8 cellular contexts compared by ENCODE assay signal in genomic region chr10:11631890-11632587, GRCh38. TPM values are rescaled to one million over a fixed set of nuclear protein-coding genes. Genes with fewer than 3 reads are reported as not detected.
DNase-seq lines count a peak whose midpoint lies in the region; ATAC-seq and TF ChIP-seq lines count a peak whose summit lies in the region.

No MANE protein-coding gene starts in this region.

- CTCF ChIA-PET in naive thymus-derived CD4-positive, alpha-beta T cell (lab: Charles Lee): interaction anchor here (1.0 to 1.2 kb wide), 2 partner anchors 14 to 117 kb away, joined by 3 read pairs; no protein-coding TSS in a partner anchor

- ATAC-seq in GM19023 (IDR thresholded peaks at IDR 0.05; ENCODE audit: unreplicated experiment): peak; percentile 98
- ATAC-seq in HG02623 (IDR thresholded peaks at IDR 0.05; ENCODE audit: unreplicated experiment): peak; percentile 97
- ATAC-seq in naive thymus-derived CD4-positive, alpha-beta T cell: peak; percentile 81

- in situ Hi-C loops in GM23248 (cut with MboI): no loop called here

- H3K27me3 ChIP-seq in naive thymus-derived CD4-positive, alpha-beta T cell (ENCODE audit: control insufficient read depth in 2 of 2, insufficient read depth in 2 of 2, low read length in 2 of 2): no peaks in the 10 kb centered on the region
- H3K27me3 ChIP-seq in GM23248 (replicated peaks; ENCODE audit: insufficient read depth): peaks cover 15% of the 10 kb centered on the region
- H3K27me3 ChIP-seq in uterus: no peaks in the 10 kb centered on the region

- no peak for TF ChIP-seq CTCF in uterus (IDR thresholded peaks at IDR 0.05)

- no peaks in the 10 kb centered on the region for H3F3A ChIP-seq in GM23248 (ENCODE audit: insufficient read depth)

- no peaks in the 10 kb centered on the region for H3K9me2 ChIP-seq in GM23248 (ENCODE audit: insufficient read depth)

- H3K36me3 ChIP-seq in naive thymus-derived CD4-positive, alpha-beta T cell (ENCODE audit: control insufficient read depth in 2 of 3, insufficient read depth in 3 of 3, low read length in 3 of 3): no peaks in the 10 kb centered on the region
- H3K36me3 ChIP-seq in GM23248 (ENCODE audit: low read depth) (no peaks in the 10 kb centered on the region), uterus (no peaks in the 10 kb centered on the region)

- H3K9ac ChIP-seq in GM23248: no peak overlapping the region

- H3K4me3 Mint-ChIP-seq in naive thymus-derived CD4-positive, alpha-beta T cell: peak overlapping the region; percentile 2 to 85 (median 62)

- H2AFZ ChIP-seq in GM23248: no peak overlapping the region

- no peaks in the 10 kb centered on the region for H4K20me1 ChIP-seq in GM23248 (ENCODE audit: insufficient read depth)

- no peak overlapping the region for H3K4me2 ChIP-seq in GM23248 (ENCODE audit: unreplicated experiment)

- H3K4me1 Mint-ChIP-seq in naive thymus-derived CD4-positive, alpha-beta T cell: peaks cover 0 to 23% (median 17%) of the 10 kb centered on the region in 7 donors

- no peaks in the 10 kb centered on the region for H3K79me2 ChIP-seq in GM23248 (ENCODE audit: insufficient read depth)

- peaks cover 0 to 7% of the 10 kb centered on the region in 2 donors for H3K4me1 ChIP-seq in naive thymus-derived CD4-positive, alpha-beta T cell (ENCODE audit: control insufficient read depth in 2 of 2, insufficient read depth in 2 of 2, low read length in 2 of 2)
- H3K4me1 ChIP-seq in GM23248 (ENCODE audit: insufficient read depth) (no peaks in the 10 kb centered on the region), uterus (no peaks in the 10 kb centered on the region)

- H3K27ac ChIP-seq in naive thymus-derived CD4-positive, alpha-beta T cell (ENCODE audit: low read depth, low read length): no peak overlapping the region
- H3K27ac ChIP-seq in GM23248 (no peak overlapping the region), substantia nigra (ENCODE audit: low read depth, low read length, poor library complexity, severe bottlenecking) (no peak overlapping the region), uterus (no peak overlapping the region)

- intact Hi-C loops in naive thymus-derived CD4-positive, alpha-beta T cell (cut with micrococcal nuclease): loop anchor here (2.0 to 5.0 kb wide), 3 partner anchors 21 to 95 kb away; partner anchors contain the start of gene USP6NL (in 1 of the 2)
- intact Hi-C loops in uterus (cut with DNase I; ENCODE audit: low total_unique reads): no loop called here

- H3K27ac Mint-ChIP-seq in naive thymus-derived CD4-positive, alpha-beta T cell: peak overlapping the region in 7 of 9 donors; percentile 64 to 80 (median 72)

- H3K9me3 ChIP-seq in naive thymus-derived CD4-positive, alpha-beta T cell (ENCODE audit: control insufficient read depth in 2 of 3, low read length in 3 of 3): no peaks in the 10 kb centered on the region
- H3K9me3 ChIP-seq in GM23248 (ENCODE audit: low read depth): no peaks in the 10 kb centered on the region
- no peaks in the 10 kb centered on the region for H3K9me3 ChIP-seq in uterus

- no peak for TF ChIP-seq POLR2A in uterus (IDR thresholded peaks at IDR 0.05)

- peak overlapping the region; percentile 9 for H3K4me3 ChIP-seq in naive thymus-derived CD4-positive, alpha-beta T cell (ENCODE audit: low read length)
- H3K4me3 ChIP-seq in GM23248 (no peak overlapping the region), uterus (no peak overlapping the region)

- H3K27me3 Mint-ChIP-seq in naive thymus-derived CD4-positive, alpha-beta T cell: peaks cover 0 to 57% (median 0%) of the 10 kb centered on the region in 5 donors

- peaks cover 0 to 7% (median 0%) of the 10 kb centered on the region in 11 donors for H3K9me3 Mint-ChIP-seq in naive thymus-derived CD4-positive, alpha-beta T cell

- WGBS in GM23248 (ENCODE audit: low coverage in 1 of 2, low lambda C conversion rate in 2 of 2, missing lambda C conversion rate in 2 of 2), 2 experiments: 65 to 69% methylated on average over 8 of the region's 8 CpGs

- DNase-seq in MV-4-11 (lab: John Stamatoyannopoulos, UW) (peak; percentile 75), GM23248 (no peak), substantia nigra (lab: John Stamatoyannopoulos, UW) (no peak), epidermal melanocyte (ENCODE audit: insufficient read length, low spot score) (no peak), uterus (no peak)
- peak in 7 of 9 donors; percentile 22 to 52 (median 37) for DNase-seq in naive thymus-derived CD4-positive, alpha-beta T cell

- H3K36me3 Mint-ChIP-seq in naive thymus-derived CD4-positive, alpha-beta T cell: no peaks in the 10 kb centered on the region

- POLR2A ChIA-PET in naive thymus-derived CD4-positive, alpha-beta T cell (lab: Charles Lee): interaction anchor here (0.7 to 0.8 kb wide), 2 partner anchors 13 to 16 kb away, joined by 3 to 4 read pairs; no protein-coding TSS in a partner anchor

RNA-seq across cellular contexts. Expression of gene USP6NL, which starts 20.6 kb away (rescaled TPM):
- 1 to 10 TPM in 4 of 5 experiments, under 1 TPM in 1; 0.70 to 6.6 (median 5.0) TPM for total RNA-seq in naive thymus-derived CD4-positive, alpha-beta T cell
- 1 to 10 TPM; 2.2 to 4.6 TPM for polyA plus RNA-seq in naive thymus-derived CD4-positive, alpha-beta T cell
- 7.3 and 9.2 TPM in 2 replicates for total RNA-seq in GM23248 (2014; rRNA removed; shearing (Covaris generic))
- polyA plus RNA-seq in GM23248 (2016; fragmentation: Nextera tagmentation; extraction: Ambion mirVana): 4.4 and 4.8 TPM in 2 replicates
- total RNA-seq in uterus: 10 to 100 TPM in 3 of 4 donors, 1 to 10 TPM in 1; 3.8 to 21.9 (median 17.0) TPM

Comparison
In these comparisons a context has a peak if more than half of its experiments do, and no peak if none do; other contexts are left out.
1. DNase-seq: peak in MV-4-11 (single experiment) and naive thymus-derived CD4-positive, alpha-beta T cell (7 of 9); none in GM23248 (single experiment), substantia nigra (0 of 49), epidermal melanocyte (single experiment) and uterus (0 of 2).
2. Peak in every context shown above with its lines, with median percentiles within 50 percentile points of each other: ATAC-seq.